In genomic region chr13:99871249-99871898, GRCh38 we compare ENCODE assay signal across 21 cellular contexts.
DNase-seq lines count a peak whose midpoint lies in the region; ATAC-seq and TF ChIP-seq lines count a peak whose summit lies in the region.
"Had no signal": no experiment of that assay in that cellular context is flagged by ENCODE, and none has a peak within 500 bp of the region (broad histone marks: within the 10 kb centered on the region; RNA-seq: fewer than 3 reads in every experiment).

No MANE protein-coding gene starts in this region.

- POLR2A ChIA-PET in RWPE1 (lab: Yijun Ruan, JAX; ENCODE audit: low non-redundant PET): no interaction called here

- H3K36me3 ChIP-seq in OCI-LY3 (replicated peaks; ENCODE audit: low read depth, low read length): no peaks in the 10 kb centered on the region
- H3K36me3 ChIP-seq in MG63: no peaks in the 10 kb centered on the region

- DNase-seq in NCI-H2107 treated with DMSO at 0.1 percent for 48 hours (lab: John Stamatoyannopoulos, UW; ENCODE audit: unreplicated experiment) (peak; percentile 70), NCI-H2107 (lab: John Stamatoyannopoulos, UW) (no peak), NCI-H146 treated with DMSO at 0.1 percent for 48 hours (lab: John Stamatoyannopoulos, UW; ENCODE audit: unreplicated experiment) (peak; percentile 88), memory B cell (ENCODE audit: low spot score in 2 of 2) (no peak), RWPE1 (ENCODE audit: low spot score) (no peak), MG63 (no peak)
- DNase-seq: activated effector memory CD4-positive, alpha-beta T cell treated with anti-CD3 and anti-CD28 coated beads, Interleukin-2, amount 50 U/mL, for 16 hours; CD4-positive, alpha-beta memory T cell; cortex of kidney; erythroblast; kidney; NCI-H187 treated with DMSO at 0.1 percent for 48 hours; occipital lobe; PC-3; stimulated activated CD4-positive, alpha-beta T cell treated with anti-CD3 and anti-CD28 coated beads, Interleukin-4, amount 100 ng/mL, for 1 hour; SW 1271 had no signal

- no peaks in the 10 kb centered on the region for H3K79me2 ChIP-seq in OCI-LY3 (ENCODE audit: low read length)

- H3K4me2 ChIP-seq in OCI-LY3 (ENCODE audit: low read length): peak overlapping the region; percentile 10; the same call in 1 of the 2 replicates
- H3K4me2 ChIP-seq: A549 had no signal

- H3K4me1 Mint-ChIP-seq in memory B cell: peaks cover 8% of the 10 kb centered on the region
- H3K4me1 Mint-ChIP-seq: CD4-positive, alpha-beta memory T cell had no signal

- no peak overlapping the region for H3K4me3 ChIP-seq in OCI-LY3 (ENCODE audit: low read length)
- no peak overlapping the region for H3K4me3 ChIP-seq in MG63
- H3K4me3 ChIP-seq: A549 had no signal

- CTCF ChIA-PET in RWPE1 (lab: Yijun Ruan, JAX): no interaction called here

- no peaks in the 10 kb centered on the region for H3K27me3 Mint-ChIP-seq in memory B cell
- H3K27me3 Mint-ChIP-seq: CD4-positive, alpha-beta memory T cell had no signal

- H3K36me3 Mint-ChIP-seq in memory B cell: peaks cover 18% of the 10 kb centered on the region

- H3K27ac ChIP-seq in OCI-LY3 (ENCODE audit: low read length): no peak overlapping the region
- no peak overlapping the region for H3K27ac ChIP-seq in RWPE1
- H3K27ac ChIP-seq: A549 had no signal

- H3K9me3 Mint-ChIP-seq in memory B cell: no peaks in the 10 kb centered on the region
- H3K9me3 Mint-ChIP-seq: CD4-positive, alpha-beta memory T cell had no signal

- H3K9ac ChIP-seq in OCI-LY3 (ENCODE audit: low read length): no peak overlapping the region

- H3K27me3 ChIP-seq in OCI-LY3 (ENCODE audit: low read depth, low read length) (peaks cover 3% of the 10 kb centered on the region; the same call in 1 of the 2 replicates), MG63 (no peaks in the 10 kb centered on the region)

- H4K20me1 ChIP-seq in OCI-LY3 (ENCODE audit: insufficient read depth, low read length): no peaks in the 10 kb centered on the region

- H3K4me3 Mint-ChIP-seq in memory B cell: no peak overlapping the region
- H3K4me3 Mint-ChIP-seq: CD4-positive, alpha-beta memory T cell had no signal

- H3K27ac Mint-ChIP-seq in memory B cell: peak overlapping the region; percentile 45
- H3K27ac Mint-ChIP-seq: CD4-positive, alpha-beta memory T cell had no signal

- TF ChIP-seq CTCF in OCI-LY3 (IDR thresholded peaks at IDR 0.05; ENCODE audit: low read depth, low read length): no peak
- TF ChIP-seq CTCF in RWPE1 (conservative IDR thresholded peaks at IDR 0.05; ENCODE audit: low read depth): no peak

- ATAC-seq in memory B cell (ENCODE audit: low read depth): no peak
- no peak for ATAC-seq in GM18520 (IDR thresholded peaks at IDR 0.05; ENCODE audit: unreplicated experiment)
- ATAC-seq: A549, HCT116, PC-3, sciatic nerve had no signal

- no peaks in the 10 kb centered on the region for H3K9me3 ChIP-seq in OCI-LY3 (ENCODE audit: insufficient read depth, low read length)
- H3K9me3 ChIP-seq in MG63: no peaks in the 10 kb centered on the region
- H3K9me3 ChIP-seq: A549 had no signal

- no peak overlapping the region for H2AFZ ChIP-seq in OCI-LY3 (ENCODE audit: low read depth, low read length)

- H3K4me1 ChIP-seq in OCI-LY3 (ENCODE audit: low read length): peaks cover 6% of the 10 kb centered on the region
- H3K4me1 ChIP-seq: A549 had no signal

Comparison
In these comparisons a context has a peak if more than half of its experiments do, and no peak if none do; other contexts are left out.
1. DNase-seq: peak in NCI-H2107 treated with DMSO at 0.1 percent for 48 hours (single experiment) and NCI-H146 treated with DMSO at 0.1 percent for 48 hours (single experiment); none in NCI-H2107 (single experiment), memory B cell (0 of 2), RWPE1 (single experiment) and MG63 (single experiment).